Comparison of ENCODE assay signal across 19 cellular contexts in the genomic region with DNA sequence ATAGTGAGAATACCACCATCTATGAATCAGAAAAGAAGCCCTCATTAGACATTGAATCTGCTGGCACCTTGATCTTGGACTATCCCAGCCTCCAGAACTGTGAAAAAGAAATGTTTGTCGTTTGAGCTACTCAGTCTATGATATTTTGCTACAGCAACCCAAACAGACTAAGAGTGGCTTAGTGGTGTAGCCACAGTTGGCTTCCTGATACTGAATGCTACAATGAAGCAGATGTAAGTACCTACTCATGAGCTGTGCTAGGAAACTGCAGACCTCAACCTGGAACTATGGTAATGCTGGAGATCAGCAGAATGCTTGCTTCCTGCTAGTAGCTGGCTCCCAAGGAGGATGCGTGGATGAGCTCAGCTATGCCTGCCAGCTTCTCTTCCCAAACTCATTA.
"Had no signal": no experiment of that assay in that cellular context is flagged by ENCODE, and none has a peak within 500 bp of the region (broad histone marks: within the 10 kb centered on the region; RNA-seq: fewer than 3 reads in every experiment).

No MANE protein-coding gene starts in this region.

- H3K27ac ChIP-seq: coronary artery, hepatocyte, ovary, tibial artery, upper lobe of left lung, uterus had no signal

- H3K9me3 Mint-ChIP-seq: naive thymus-derived CD4-positive, alpha-beta T cell; nephron progenitor cell had no signal

- H3K79me2 ChIP-seq: hepatocyte had no signal

- H3K4me1 ChIP-seq: tibial artery, upper lobe of left lung, uterus had no signal

- ATAC-seq: left colon; left ventricle myocardium superior; naive thymus-derived CD4-positive, alpha-beta T cell; right cardiac atrium had no signal

- DNase-seq: effector CD4-positive, alpha-beta T cell; foreskin melanocyte; head of caudate nucleus; left colon; left ventricle myocardium superior; naive thymus-derived CD4-positive, alpha-beta T cell; nephron progenitor cell; nucleus accumbens; ovary; right cardiac atrium; small intestine; stimulated activated CD4-positive, alpha-beta T cell treated with anti-CD3 and anti-CD28 coated beads, Interleukin-12 subunit alpha, Interleukin-12 subunit beta, amount 100 ng/mL, for 4 hours; stimulated activated naive CD4-positive, alpha-beta T cell treated with Interleukin-2 at 50 U/mL for 16 hours; tibial artery; upper lobe of left lung; uterus had no signal

- H3K27ac Mint-ChIP-seq: naive thymus-derived CD4-positive, alpha-beta T cell; nephron progenitor cell had no signal

- H2AFZ ChIP-seq: hepatocyte had no signal

- H3K27me3 Mint-ChIP-seq: naive thymus-derived CD4-positive, alpha-beta T cell had no signal

- H3K4me2 ChIP-seq: hepatocyte had no signal

- H3K4me3 ChIP-seq: coronary artery, hepatocyte, lung, ovary, tibial artery, upper lobe of left lung, uterus had no signal

- H3K9me3 ChIP-seq: ovary, tibial artery, upper lobe of left lung, uterus had no signal

- H3K36me3 ChIP-seq: ovary, tibial artery, upper lobe of left lung, uterus had no signal

- H3K27me3 ChIP-seq: hepatocyte, ovary, tibial artery, upper lobe of left lung, uterus had no signal

- H3K4me3 Mint-ChIP-seq: naive thymus-derived CD4-positive, alpha-beta T cell; nephron progenitor cell had no signal
